8 cellular contexts compared by ENCODE assay signal in the genomic region with DNA sequence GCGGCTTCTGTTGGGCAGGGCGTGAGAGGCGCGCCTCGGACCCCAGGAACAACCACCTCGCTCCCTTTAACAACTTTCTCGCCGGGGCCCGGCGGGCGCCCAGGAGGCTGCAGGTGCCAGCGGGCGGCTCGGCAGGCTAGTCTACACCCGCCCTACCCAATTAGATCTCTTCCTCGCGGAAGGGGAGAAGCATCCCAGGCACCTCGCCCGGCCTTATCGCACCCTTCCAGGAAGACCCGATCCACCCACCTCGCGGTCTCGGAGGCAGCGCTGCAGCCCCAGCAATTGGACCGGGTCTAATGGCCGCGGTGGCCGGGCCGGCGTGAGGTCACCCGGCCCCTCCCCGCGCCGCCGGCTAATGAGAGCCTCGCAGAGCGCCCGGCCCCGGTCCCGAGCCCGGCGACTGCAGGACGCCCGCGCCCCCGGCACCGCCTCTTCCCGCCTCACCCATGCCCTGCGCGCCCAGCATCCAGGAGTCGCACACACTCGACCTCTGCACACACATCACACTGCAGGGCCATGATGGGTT. TPM values are rescaled to one million over a fixed set of nuclear protein-coding genes. Genes with fewer than 3 reads are reported as not detected.
DNase-seq lines count a peak whose midpoint lies in the region; ATAC-seq and TF ChIP-seq lines count a peak whose summit lies in the region.

A gene (minus strand): TSS at position 298 of the 529 bp plus-strand sequence. CDS start 419 bp downstream, outside the sequence.

- WGBS in suprapubic skin, result under 1% methylated on average over 32 of the region's 53 CpGs

- peak within 1 kb of the TSS; percentile 32 for H3K9ac ChIP-seq in fibroblast of lung (ENCODE audit: insufficient read depth, low read length)
- H3K9ac ChIP-seq in mucosa of stomach (ENCODE audit: low read length), result peak within 1 kb of the TSS; percentile 82

- H3K9me3 ChIP-seq in fibroblast of lung (ENCODE audit: control insufficient read depth, insufficient read depth, low read depth, low read length), result no peaks in the 10 kb centered on the region
- no peaks in the 10 kb centered on the region for H3K9me3 ChIP-seq in mucosa of stomach (ENCODE audit: control insufficient read depth, low read length)
- no peaks in the 10 kb centered on the region for H3K9me3 ChIP-seq in suprapubic skin

- peak within 1 kb of the TSS; percentile 88 for H3K4me2 ChIP-seq in fibroblast of lung (ENCODE audit: extremely low read depth, insufficient read depth, low read length)

- no peak for ATAC-seq in HG03460 (IDR thresholded peaks at IDR 0.05; ENCODE audit: unreplicated experiment)

- H3K79me2 ChIP-seq in fibroblast of lung (ENCODE audit: control insufficient read depth, insufficient read depth, low read length), result no peaks in the 10 kb centered on the region

- TF ChIP-seq POLR2A in GM19099 (IDR thresholded peaks at IDR 0.05; ENCODE audit: extremely low read depth, insufficient read length, low read depth), result peak; percentile 26
- peak in 1 of 2 donors; percentile 31 for TF ChIP-seq POLR2A in suprapubic skin (IDR thresholded peaks at IDR 0.05)

- H3K36me3 ChIP-seq in fibroblast of lung (ENCODE audit: control insufficient read depth, insufficient read depth, low read length), result no peaks in the 10 kb centered on the region
- no peaks in the 10 kb centered on the region for H3K36me3 ChIP-seq in mucosa of stomach (ENCODE audit: control insufficient read depth, insufficient read depth, low read length)
- H3K36me3 ChIP-seq in suprapubic skin, result no peaks in the 10 kb centered on the region

- no peaks in the 10 kb centered on the region for H3K27me3 ChIP-seq in fibroblast of lung (ENCODE audit: control insufficient read depth, insufficient read depth, low read length)
- no peaks in the 10 kb centered on the region for H3K27me3 ChIP-seq in mucosa of stomach (ENCODE audit: control insufficient read depth, insufficient read depth, low read length)
- no peaks in the 10 kb centered on the region for H3K27me3 ChIP-seq in suprapubic skin

- DNase-seq in Ammon's horn (ENCODE audit: low spot score), result peak; percentile 88
- DNase-seq in NCI-H226, result peak; percentile 85
- peak; percentile 4 for DNase-seq in activated T-helper 1 cell treated with Interleukin-2 at 50 U/mL for 16 hours (ENCODE audit: low read depth)
- peak; percentile 48 to 59 for DNase-seq in fibroblast of lung (ENCODE audit: low read depth in 2 of 2)
- peak; percentile 81 to 85 for DNase-seq in suprapubic skin (ENCODE audit: low spot score in 2 of 2)

- H2AFZ ChIP-seq in fibroblast of lung (ENCODE audit: low read length), result peak within 1 kb of the TSS; percentile 87

- no peak for TF ChIP-seq CTCF in fibroblast of lung (conservative IDR thresholded peaks at IDR 0.05 in 1 of 2, IDR thresholded peaks at IDR 0.05 in 1 of 2; ENCODE audit: low read depth in 1 of 2, low read length in 2 of 2)
- TF ChIP-seq CTCF in suprapubic skin (IDR thresholded peaks at IDR 0.05), result no peak

- H3K4me3 ChIP-seq in fibroblast of lung (replicated peaks in 1 of 4; ENCODE audit: control extremely low read depth in 1 of 4, insufficient read depth in 1 of 4, low read depth in 3 of 4, low read length in 4 of 4) (peak within 1 kb of the TSS; percentile 54 to 84 (median 72)), mucosa of stomach (ENCODE audit: low read length) (peak within 1 kb of the TSS; percentile 80), suprapubic skin (peak within 1 kb of the TSS; percentile 54)

- H3K4me1 ChIP-seq in fibroblast of lung (ENCODE audit: control insufficient read depth, extremely low read depth, insufficient read depth, low read length) (no peaks in the 10 kb centered on the region), mucosa of stomach (ENCODE audit: control insufficient read depth, insufficient read depth, low read length) (peaks cover 14% of the 10 kb centered on the region), suprapubic skin (peaks cover 44% of the 10 kb centered on the region)

- no peaks in the 10 kb centered on the region for H4K20me1 ChIP-seq in fibroblast of lung (ENCODE audit: control insufficient read depth, extremely low read depth, insufficient read depth, low read length)

- H3K27ac ChIP-seq in fibroblast of lung (ENCODE audit: insufficient read depth, low read length) (peak within 1 kb of the TSS; percentile 50), suprapubic skin (peak within 1 kb of the TSS; percentile 59)

- no peak for TF ChIP-seq EP300 in suprapubic skin (IDR thresholded peaks at IDR 0.05)

RNA-seq across cellular contexts. Expression of the gene that starts here (rescaled TPM):
- total RNA-seq in fibroblast of lung, result 32.1 and 45.4 TPM in 2 replicates
- polyA plus RNA-seq in fibroblast of lung, result 11.4 and 40.9 TPM in 2 replicates
- 10.8 and 35.5 TPM in 2 replicates for polyA plus RNA-seq in fibroblast of lung (2012)
- 17.5 and 32.9 TPM in 2 replicates for polyA minus RNA-seq in fibroblast of lung (ENCODE audit: low replicate concordance)
- 10 to 100 TPM in 3 of 4 donors, 1 to 10 TPM in 1; 7.1 to 14.2 (median 10.2) TPM for total RNA-seq in suprapubic skin

Comparison
In these comparisons a context has a peak if more than half of its experiments do, and no peak if none do; other contexts are left out.
1. DNase-seq: peak in every context shown above with its lines; median percentile 88 in Ammon's horn; 85 in NCI-H226; 83 in suprapubic skin; 54 in fibroblast of lung; 4 in activated T-helper 1 cell treated with Interleukin-2 at 50 U/mL for 16 hours.